18 cellular contexts compared by ENCODE assay signal in the genomic region with DNA sequence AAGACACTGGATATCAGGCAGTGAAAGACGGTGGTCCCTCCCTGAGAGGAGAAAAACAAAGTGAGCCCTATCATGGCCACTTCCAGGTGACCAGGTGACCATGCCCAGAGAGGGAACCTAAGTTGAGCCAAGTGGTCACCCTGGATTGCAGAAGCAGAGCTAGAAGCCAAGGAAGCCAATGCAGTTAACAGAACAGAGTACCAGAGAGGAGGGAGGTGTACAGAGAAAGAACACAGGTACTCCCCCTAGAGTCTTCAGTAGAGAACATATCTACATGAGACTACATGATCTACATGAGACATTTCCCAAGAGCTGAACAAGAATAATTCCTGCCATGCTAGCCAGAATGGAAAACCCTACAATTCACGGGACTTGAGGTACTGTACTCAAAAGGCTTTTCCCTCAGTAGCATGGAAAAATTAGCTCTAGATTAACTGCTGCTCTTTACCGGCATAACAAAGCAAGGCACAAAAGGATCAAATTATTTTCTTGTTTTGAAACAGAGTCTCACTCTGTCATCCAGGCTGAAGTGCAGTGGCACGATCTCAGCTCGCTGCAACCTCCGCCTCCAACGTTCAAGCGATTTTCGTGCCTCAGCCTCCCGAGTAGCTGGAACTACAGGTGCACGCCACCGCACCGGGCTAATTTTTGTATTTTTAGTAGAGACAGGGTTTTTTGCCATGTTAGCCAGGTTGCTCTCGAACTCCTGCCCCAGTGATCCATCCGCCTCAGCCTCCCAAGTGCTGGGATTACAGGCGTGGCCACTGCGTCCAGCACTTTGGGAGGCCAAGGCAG. TPM values are rescaled to one million over a fixed set of nuclear protein-coding genes. Genes with fewer than 3 reads are reported as not detected.
A peak's percentile ranks its signal among the peaks of the same experiment; 100 is the strongest.
DNase-seq lines count a peak whose midpoint lies in the region; ATAC-seq, FAIRE-seq and TF ChIP-seq lines count a peak whose summit lies in the region.
"Had no signal": no experiment of that assay in that cellular context is flagged by ENCODE, and none has a peak within 500 bp of the region (broad histone marks: within the 10 kb centered on the region; RNA-seq: fewer than 3 reads in every experiment).

No MANE protein-coding gene starts in this region.

- peak; percentile 5; the same call in 1 of the 3 replicates for TF ChIP-seq CTCF in A549 (IDR thresholded peaks at IDR 0.05)
- TF ChIP-seq CTCF in PC-3 (conservative IDR thresholded peaks at IDR 0.05; ENCODE audit: low read depth, low read length), result peak; percentile 40
- peak; percentile 23 for TF ChIP-seq CTCF in fibroblast of villous mesenchyme (IDR thresholded peaks at IDR 0.05; ENCODE audit: insufficient read depth, low read depth, low read length)
- TF ChIP-seq CTCF in mesothelial cell of epicardium (IDR thresholded peaks at IDR 0.05; ENCODE audit: unreplicated experiment), result no peak

- H3K9me3 ChIP-seq in A549, result no peaks in the 10 kb centered on the region
- no peaks in the 10 kb centered on the region for H3K9me3 ChIP-seq in PC-3 (ENCODE audit: low read length)
- H3K9me3 ChIP-seq: sigmoid colon, transverse colon had no signal

- FAIRE-seq in A549 (lab: Jason Lieb, UNC) (no peak), H54 (lab: Jason Lieb, UNC) (peak; percentile 6)
- FAIRE-seq: islet of Langerhans had no signal

- peaks cover 12% of the 10 kb centered on the region for H3K4me1 Mint-ChIP-seq in mesothelial cell of epicardium
- H3K4me1 Mint-ChIP-seq: activated CD4-positive, alpha-beta T cell treated with anti-CD3 and anti-CD28 coated beads, Interleukin-2, amount 10 ng/mL, durations not matched to agents 7 days and 5 days had no signal

- H4K20me1 ChIP-seq in PC-3 (ENCODE audit: low read length), result peaks cover 68% of the 10 kb centered on the region

- H3K4me2 ChIP-seq in A549 (no peak overlapping the region), PC-3 (ENCODE audit: low read length) (no peak overlapping the region)

- peak; percentile 87 to 88 for ATAC-seq in A549
- no peak for ATAC-seq in PC-3
- ATAC-seq in GM21390 (IDR thresholded peaks at IDR 0.05; ENCODE audit: unreplicated experiment), result no peak

- H3K27me3 ChIP-seq in PC-3 (ENCODE audit: low read length), result no peaks in the 10 kb centered on the region
- H3K27me3 ChIP-seq: sigmoid colon, transverse colon had no signal

- no TSS peak for BruUV-seq in PC-3 (replicated peaks; lab: Mats Ljungman, UMichigan)

- intact Hi-C loops in PC-3 (cut with micrococcal nuclease), result no loop called here
- intact Hi-C loops in posterior vena cava (cut with DNase I), result no loop called here

- POLR2A ChIA-PET in A549 (lab: Yijun Ruan, JAX) (interaction anchor here (1.5 kb wide), 1 partner anchor 23 kb away, joined by 5 read pairs; the partner anchor contains the start of gene ROCK2), PC-3 (lab: Charles Lee; ENCODE audit: unreplicated experiment) (no interaction called here)

- H3K9me3 Mint-ChIP-seq in mesothelial cell of epicardium, result peaks cover 4% of the 10 kb centered on the region
- H3K9me3 Mint-ChIP-seq: T-helper 2 cell treated with Interferon-gamma antibody and Interleukin-4, amounts not matched to agents 5 μg/mL and 100 μg/mL, for 36 hours had no signal

- TF ChIP-seq EP300 in A549 (IDR thresholded peaks at IDR 0.05), result no peak

- DNase-seq in A549 (ENCODE audit: low read depth in 1 of 2, low spot score in 1 of 2) (peak in 1 of 2 experiments; percentile 35), H54 (ENCODE audit: insufficient read length, low spot score) (no peak), PC-3 (peak; percentile 7), fibroblast of villous mesenchyme (ENCODE audit: low read depth) (no peak), LoVo (ENCODE audit: low spot score) (no peak), posterior vena cava (ENCODE audit: low spot score) (no peak), mesothelial cell of epicardium (ENCODE audit: low spot score in 2 of 2, unreplicated experiment in 2 of 2) (no peak)
- DNase-seq: activated CD4-positive, alpha-beta T cell treated with anti-CD3 and anti-CD28 coated beads, Interleukin-2, amount 10 ng/mL, durations not matched to agents 7 days and 5 days; activated T-cell treated with anti-CD3 and anti-CD28 coated beads, Interleukin-2, amount 50 U/mL, for 1 hour; caudate nucleus; NCI-H510A treated with DMSO at 0.1 percent for 48 hours; sigmoid colon; stimulated activated CD4-positive, alpha-beta T cell treated with anti-CD3 and anti-CD28 coated beads, Interleukin-2, amount 100 ng/mL, for 48 hours; transverse colon had no signal

- H3K9me2 ChIP-seq in PC-3 (replicated peaks; ENCODE audit: low read length), result no peaks in the 10 kb centered on the region

- H3K4me3 ChIP-seq in A549, result no peak overlapping the region
- H3K4me3 ChIP-seq in PC-3 (ENCODE audit: low read length), result no peak overlapping the region
- no peak overlapping the region for H3K4me3 ChIP-seq in fibroblast of villous mesenchyme (ENCODE audit: low read depth, low read length)
- H3K4me3 ChIP-seq: sigmoid colon, transverse colon had no signal

- H3K4me1 ChIP-seq in A549 (peaks cover 3% of the 10 kb centered on the region; the same call in 1 of the 3 replicates), PC-3 (ENCODE audit: insufficient read depth, low read length) (no peaks in the 10 kb centered on the region)

- H3K36me3 Mint-ChIP-seq in mesothelial cell of epicardium, result peaks cover 4% of the 10 kb centered on the region
- H3K36me3 Mint-ChIP-seq: activated naive CD8-positive, alpha-beta T cell had no signal

- H3K9ac ChIP-seq in PC-3 (ENCODE audit: low read length), result no peak overlapping the region

- no peak for TF ChIP-seq POLR2A in A549 (IDR thresholded peaks at IDR 0.05; ENCODE audit: low read length)
- no peak for TF ChIP-seq POLR2A in H54 (IDR thresholded peaks at IDR 0.05; ENCODE audit: low read depth, low read length)

- no peaks in the 10 kb centered on the region for H3K36me3 ChIP-seq in PC-3 (ENCODE audit: low read depth, low read length)
- H3K36me3 ChIP-seq: sigmoid colon, transverse colon had no signal

- no peak overlapping the region for H2AFZ ChIP-seq in PC-3 (ENCODE audit: low read length)

- WGBS in A549 (ENCODE audit: missing lambda C conversion rate), result 95% methylated on average over 17 of the region's 17 CpGs

- peaks cover 76% of the 10 kb centered on the region for H3K79me2 ChIP-seq in PC-3 (ENCODE audit: low read length)

- no peaks in the 10 kb centered on the region for H3K27me3 Mint-ChIP-seq in mesothelial cell of epicardium (ENCODE audit: low read depth)
- H3K27me3 Mint-ChIP-seq: activated CD4-positive, alpha-beta T cell treated with anti-CD3 and anti-CD28 coated beads, Interleukin-2, amount 10 ng/mL, durations not matched to agents 7 days and 5 days; activated naive CD8-positive, alpha-beta T cell had no signal

- H3K27ac ChIP-seq in A549 (no peak overlapping the region), PC-3 (ENCODE audit: low read length) (no peak overlapping the region)
- H3K27ac ChIP-seq: sigmoid colon, transverse colon had no signal

- CTCF ChIA-PET in A549 (lab: Yijun Ruan, JAX) (interaction anchor here (1.0 to 2.3 kb wide), 7 partner anchors 11 to 189 kb away, joined by 3 to 9 read pairs (median 5); no protein-coding TSS in a partner anchor), PC-3 (lab: Charles Lee) (no interaction called here)

- H3K4me3 Mint-ChIP-seq in mesothelial cell of epicardium, result no peak overlapping the region
- H3K4me3 Mint-ChIP-seq: activated CD4-positive, alpha-beta T cell treated with anti-CD3 and anti-CD28 coated beads, Interleukin-2, amount 10 ng/mL, durations not matched to agents 7 days and 5 days; activated naive CD8-positive, alpha-beta T cell; T-helper 2 cell treated with Interferon-gamma antibody and Interleukin-4, amounts not matched to agents 5 μg/mL and 100 μg/mL, for 36 hours had no signal

- H3K27ac Mint-ChIP-seq in mesothelial cell of epicardium, result no peak overlapping the region
- H3K27ac Mint-ChIP-seq: activated CD4-positive, alpha-beta T cell treated with anti-CD3 and anti-CD28 coated beads, Interleukin-2, amount 10 ng/mL, durations not matched to agents 7 days and 5 days; activated naive CD8-positive, alpha-beta T cell; T-helper 2 cell treated with Interferon-gamma antibody and Interleukin-4, amounts not matched to agents 5 μg/mL and 100 μg/mL, for 36 hours had no signal

- no peaks in the 10 kb centered on the region for H3F3A ChIP-seq in PC-3 (ENCODE audit: low read length, unreplicated experiment)

- TF ChIP-seq RAD21 in A549 (conservative IDR thresholded peaks at IDR 0.05 in 1 of 2, IDR thresholded peaks at IDR 0.05 in 1 of 2), result no peak

TF ChIP-seq in A549, 52 proteins besides CTCF, POLR2A, EP300 and RAD21 (continues in another document):
- TF ChIP-seq GATA3 (IDR thresholded peaks at IDR 0.05; ENCODE audit: borderline replicate concordance), result no peak
- TF ChIP-seq, protein P1, sequence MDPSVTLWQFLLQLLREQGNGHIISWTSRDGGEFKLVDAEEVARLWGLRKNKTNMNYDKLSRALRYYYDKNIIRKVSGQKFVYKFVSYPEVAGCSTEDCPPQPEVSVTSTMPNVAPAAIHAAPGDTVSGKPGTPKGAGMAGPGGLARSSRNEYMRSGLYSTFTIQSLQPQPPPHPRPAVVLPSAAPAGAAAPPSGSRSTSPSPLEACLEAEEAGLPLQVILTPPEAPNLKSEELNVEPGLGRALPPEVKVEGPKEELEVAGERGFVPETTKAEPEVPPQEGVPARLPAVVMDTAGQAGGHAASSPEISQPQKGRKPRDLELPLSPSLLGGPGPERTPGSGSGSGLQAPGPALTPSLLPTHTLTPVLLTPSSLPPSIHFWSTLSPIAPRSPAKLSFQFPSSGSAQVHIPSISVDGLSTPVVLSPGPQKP (IDR thresholded peaks at IDR 0.05; ENCODE audit: low read depth, low read length), result no peak

RNA-seq across cellular contexts. Expression of gene ROCK2, which starts 23.5 kb away (rescaled TPM):
- 33.4 and 38.7 TPM in 2 replicates for polyA plus RNA-seq in A549 (2011; rRNA removed)
- polyA plus RNA-seq in A549 (2012; cell fraction: cytosol; rRNA removed), result 5.9 and 6.5 TPM in 2 replicates
- polyA plus RNA-seq in A549 (2012; cell fraction: nucleus; rRNA removed), result 4.2 and 6.9 TPM in 2 replicates
- polyA plus RNA-seq in A549 (2017; fragmentation: RNase III; extraction: RNeasy Plus Mini Kit Qiagen cat#74134 plus additional on column Dnase treatment), result 34.0 to 38.0 TPM (median 36.4 TPM) in 3 replicates
- 28.9 and 30.0 TPM in 2 replicates for polyA minus RNA-seq in A549 (2011; rRNA and poly(A)+ RNA removed)
- total RNA-seq in PC-3 (2014; rRNA removed), result 35.3 and 40.7 TPM in 2 replicates
- 45.1 and 54.0 TPM in 2 replicates for total RNA-seq in fibroblast of villous mesenchyme
- 100 to 1,000 TPM; 109 to 186 TPM for total RNA-seq in posterior vena cava
- total RNA-seq in mesothelial cell of epicardium, result 37.5 to 46.3 TPM (median 45.4 TPM) in 3 replicates

Comparison
In these comparisons a context has a peak if more than half of its experiments do, and no peak if none do; other contexts are left out.
1. ATAC-seq: peak in A549 (2 of 2); none in PC-3 (single experiment) and GM21390 (single experiment).